Comparison of ENCODE assay signal across 9 cellular contexts in the genomic region with DNA sequence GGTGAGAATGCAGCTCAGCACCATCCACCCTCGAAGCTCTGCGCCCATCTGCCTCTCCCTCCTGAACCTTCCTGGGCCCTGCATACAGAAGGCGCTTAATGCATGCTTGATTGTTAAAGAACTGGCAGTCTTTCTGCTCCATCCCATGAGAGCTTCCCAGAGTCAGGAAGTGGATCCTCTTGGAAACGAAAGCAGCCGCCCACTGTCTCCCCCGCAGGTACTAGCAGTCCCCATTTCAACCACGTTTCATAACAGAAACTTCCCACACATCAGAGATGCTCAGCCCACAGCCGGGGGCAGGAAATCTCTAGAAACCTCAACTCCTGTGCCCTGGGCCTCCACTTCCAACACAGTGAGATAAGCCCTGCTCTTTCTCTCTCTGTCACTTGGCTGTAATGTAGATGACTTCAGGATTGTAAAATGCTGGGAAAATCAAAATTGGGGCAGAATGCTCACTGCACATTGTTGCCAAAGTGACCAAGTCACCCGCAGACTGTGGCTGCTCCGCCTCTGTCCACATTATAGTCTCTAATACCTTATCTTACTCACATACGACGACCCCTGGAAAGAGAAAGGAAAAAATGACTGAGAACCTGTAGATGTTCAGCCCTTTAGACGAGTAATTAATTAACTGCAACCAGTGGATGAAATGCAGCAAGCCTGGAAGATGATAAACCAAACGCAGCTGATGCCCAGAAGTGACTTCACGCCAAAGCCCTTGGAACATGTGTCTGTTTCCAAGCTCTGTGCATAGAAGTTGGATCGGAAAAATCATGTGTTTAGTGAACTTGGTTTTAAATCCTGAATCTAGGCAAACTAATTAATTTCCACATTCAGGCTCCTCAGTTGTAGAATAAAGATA. TPM values are rescaled to one million over a fixed set of nuclear protein-coding genes. Genes with fewer than 3 reads are reported as not detected.
A peak's percentile ranks its signal among the peaks of the same experiment; 100 is the strongest.
DNase-seq lines count a peak whose midpoint lies in the region; ATAC-seq lines count a peak whose summit lies in the region.
"Had no signal": no experiment of that assay in that cellular context is flagged by ENCODE, and none has a peak within 500 bp of the region (broad histone marks: within the 10 kb centered on the region; RNA-seq: fewer than 3 reads in every experiment).

No MANE protein-coding gene starts in this region.

- no peak overlapping the region for H3K4me3 ChIP-seq in Jurkat, Clone E6-1 (ENCODE audit: low read length)

- no peak overlapping the region for H3K27ac ChIP-seq in caudate nucleus (ENCODE audit: low read depth, low read length)

- ATAC-seq in GM18870 (IDR thresholded peaks at IDR 0.05; ENCODE audit: unreplicated experiment), result peak; percentile 47
- no peak for ATAC-seq in esophagus mucosa
- ATAC-seq in HG02678 (IDR thresholded peaks at IDR 0.05; ENCODE audit: unreplicated experiment), result no peak

- DNase-seq in Jurkat, Clone E6-1 (ENCODE audit: low read depth, low spot score), result peak; percentile 83
- DNase-seq in caudate nucleus (lab: John Stamatoyannopoulos, UW) (peak in 32 of 61 donors; percentile 21 to 87 (median 44)), renal cortical epithelial cell (ENCODE audit: low read depth) (peak; percentile 43), ecto neural progenitor cell (ENCODE audit: low spot score) (no peak), Kasumi-1 (lab: John Stamatoyannopoulos, UW) (no peak)
- DNase-seq: NCI-H2171 had no signal

RNA-seq across cellular contexts. Expression of a gene that starts 28.5 kb away (rescaled TPM):
- 17.2 TPM for polyA plus RNA-seq in Jurkat, Clone E6-1 (2012; ENCODE audit: insufficient read depth, insufficient read length)
- total RNA-seq in renal cortical epithelial cell (68.4 and 79.0 TPM in 2 replicates), esophagus mucosa (8.3 TPM)

Comparison
In these comparisons a context has a peak if more than half of its experiments do, and no peak if none do; other contexts are left out.
1. DNase-seq: peak in Jurkat, Clone E6-1 (single experiment), caudate nucleus (32 of 61) and renal cortical epithelial cell (single experiment); none in ecto neural progenitor cell (single experiment) and Kasumi-1 (0 of 2).